8 cellular contexts compared by ENCODE assay signal in the genomic region with DNA sequence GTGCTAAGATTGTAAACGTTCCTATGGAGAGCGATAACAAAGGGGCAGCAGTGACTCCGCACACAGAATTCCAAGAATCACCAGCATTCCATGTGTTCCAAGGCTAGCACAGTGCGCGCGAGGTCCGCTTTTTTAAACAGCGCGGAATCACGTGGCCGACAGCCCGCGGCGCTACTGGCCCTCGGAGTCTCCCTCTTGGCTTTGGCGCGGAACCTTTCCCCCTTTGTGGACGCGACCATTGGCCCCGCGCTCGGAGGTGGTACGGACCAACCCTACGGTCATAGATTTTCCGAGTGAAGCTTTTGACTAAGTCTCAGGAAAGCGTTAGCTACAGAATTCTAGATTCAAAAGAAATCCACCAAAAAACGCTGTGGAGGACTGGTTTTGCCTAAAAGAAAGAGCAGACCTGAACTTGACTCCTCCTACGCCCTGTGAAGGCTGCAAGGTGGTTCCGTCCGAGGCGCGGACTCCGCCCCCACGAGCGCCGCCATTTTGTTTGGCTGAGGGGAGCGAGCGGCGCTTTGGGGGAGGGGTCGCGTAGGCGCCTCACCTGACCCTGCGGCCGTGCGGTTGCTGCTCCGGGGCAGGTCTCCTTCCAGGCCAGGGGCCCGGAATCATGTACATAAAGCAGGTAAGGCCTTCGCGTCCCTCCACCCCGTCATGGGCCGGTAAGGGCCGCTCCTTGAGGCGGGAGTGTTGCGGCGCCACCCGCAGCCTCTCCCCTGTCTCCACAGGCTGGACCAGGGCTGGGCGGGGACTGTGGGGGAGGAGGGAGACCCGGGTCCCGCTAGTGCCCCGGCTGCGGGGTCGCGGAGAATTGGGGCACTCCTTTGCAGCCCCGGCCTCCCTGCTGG. TPM values are rescaled to one million over a fixed set of nuclear protein-coding genes. Genes with fewer than 3 reads are reported as not detected.
DNase-seq lines count a peak whose midpoint lies in the region; ATAC-seq, FAIRE-seq and TF ChIP-seq lines count a peak whose summit lies in the region.

Gene SMC3, plus strand, starts transcription at position 495 of the 854 bp plus-strand sequence. Its CDS starts 122 bp downstream, at position 617.

- H3K4me1 ChIP-seq in A549: peaks cover 36% of the 10 kb centered on the region
- H3K4me1 ChIP-seq in breast epithelium: no peaks in the 10 kb centered on the region
- H3K4me1 ChIP-seq in skeletal muscle tissue (ENCODE audit: control insufficient read depth in 3 of 3, insufficient read depth in 3 of 3, low read length in 3 of 3): peaks cover 14 to 21% (median 19%) of the 10 kb centered on the region in 3 donors

- H3K9ac ChIP-seq in skeletal muscle tissue (ENCODE audit: low read depth in 1 of 3, low read length in 3 of 3): peak within 1 kb of the TSS; percentile 86 to 93 (median 91)

- peak within 1 kb of the TSS; percentile 79 for H3K4me2 ChIP-seq in A549

- intact Hi-C loops in breast epithelium (cut with DNase I; ENCODE audit: low total_unique reads): loop anchor here (10.0 kb wide), 1 partner anchor 263 kb away; the partner anchor contains the start of gene SMNDC1

- 2% methylated on average over 33 of the region's 64 CpGs for WGBS in A549 (ENCODE audit: missing lambda C conversion rate)

- CTCF ChIA-PET in A549 (lab: Yijun Ruan, JAX): interaction anchor here (1.0 to 1.6 kb wide), 4 partner anchors 9 to 260 kb away, joined by 3 read pairs; no protein-coding TSS in a partner anchor

- H3K9me3 ChIP-seq in A549 (no peaks in the 10 kb centered on the region), breast epithelium (no peaks in the 10 kb centered on the region), iPS-18c (ENCODE audit: control insufficient read depth, insufficient read depth, low read length) (no peaks in the 10 kb centered on the region), skeletal muscle tissue (ENCODE audit: control insufficient read depth in 3 of 3, low read length in 3 of 3) (no peaks in the 10 kb centered on the region)

- no peak for FAIRE-seq in A549 (lab: Jason Lieb, UNC)

- POLR2A ChIA-PET in A549 (lab: Yijun Ruan, JAX): interaction anchor here (1.3 kb wide), 1 partner anchor 33 kb away, joined by 4 read pairs; no protein-coding TSS in a partner anchor

- H3K27ac ChIP-seq in A549 (peak within 1 kb of the TSS; percentile 84 to 99), VCaP (peak within 1 kb of the TSS; percentile 96), breast epithelium (peak within 1 kb of the TSS; percentile 90 to 92), skeletal muscle tissue (ENCODE audit: low read depth, low read length) (peak within 1 kb of the TSS; percentile 88)

- TF ChIP-seq POLR2A in A549 (IDR thresholded peaks at IDR 0.05; ENCODE audit: low read length): peak; percentile 88
- TF ChIP-seq POLR2A in breast epithelium (IDR thresholded peaks at IDR 0.05): no peak

- peak within 1 kb of the TSS; percentile 88 for H3K4me3 ChIP-seq in A549
- H3K4me3 ChIP-seq in breast epithelium: peak within 1 kb of the TSS; percentile 90 to 99 (median 97)
- H3K4me3 ChIP-seq in iPS-18c (ENCODE audit: insufficient read depth, low read depth, low read length): peak within 1 kb of the TSS; percentile 93
- peak within 1 kb of the TSS; percentile 83 to 92 (median 90) for H3K4me3 ChIP-seq in skeletal muscle tissue (ENCODE audit: low read length in 3 of 3)

- H3K36me3 ChIP-seq in breast epithelium (no peaks in the 10 kb centered on the region), skeletal muscle tissue (ENCODE audit: control insufficient read depth in 3 of 3, insufficient read depth in 3 of 3, low read length in 3 of 3) (no peaks in the 10 kb centered on the region)

- peak; percentile 80 to 97 for DNase-seq in A549 (ENCODE audit: low read depth in 1 of 2, low spot score in 1 of 2)
- peak; percentile 91 for DNase-seq in NCI-H2171 treated with DMSO at 0.1 percent for 48 hours (lab: John Stamatoyannopoulos, UW)
- peak; percentile 81 to 86 for DNase-seq in breast epithelium (ENCODE audit: low spot score in 2 of 2)

- TF ChIP-seq RAD21 in A549 (conservative IDR thresholded peaks at IDR 0.05 in 1 of 2, IDR thresholded peaks at IDR 0.05 in 1 of 2): no peak

- no peak for TF ChIP-seq EP300 in A549 (IDR thresholded peaks at IDR 0.05)

- ATAC-seq in A549 (peak; percentile 92 to 94), GM18867 (IDR thresholded peaks at IDR 0.05; ENCODE audit: unreplicated experiment) (peak; percentile 88), HG03103 (IDR thresholded peaks at IDR 0.05; ENCODE audit: low read depth, unreplicated experiment) (peak; percentile 86)

- no peaks in the 10 kb centered on the region for H3K27me3 ChIP-seq in breast epithelium
- peaks cover 0 to 8% (median 7%) of the 10 kb centered on the region in 3 donors for H3K27me3 ChIP-seq in skeletal muscle tissue (ENCODE audit: control insufficient read depth in 3 of 3, insufficient read depth in 3 of 3, low read length in 3 of 3)

- TF ChIP-seq CTCF in A549 (IDR thresholded peaks at IDR 0.05) (no peak), VCaP (conservative IDR thresholded peaks at IDR 0.05) (no peak), breast epithelium (IDR thresholded peaks at IDR 0.05) (peak in 1 of 3 donors; percentile 17)

TF ChIP-seq in A549, 52 proteins besides CTCF, POLR2A, EP300 and RAD21 (continues in another document):
- peak; percentile 99 for TF ChIP-seq MAX (IDR thresholded peaks at IDR 0.05)
- no peak for TF ChIP-seq FOSL2 (IDR thresholded peaks at IDR 0.05)
- peak; percentile 45; the same call in 1 of the 2 replicates for TF ChIP-seq FOSL2 (CRISPR knock-in tag; IDR thresholded peaks at IDR 0.05)
- TF ChIP-seq, protein P1, sequence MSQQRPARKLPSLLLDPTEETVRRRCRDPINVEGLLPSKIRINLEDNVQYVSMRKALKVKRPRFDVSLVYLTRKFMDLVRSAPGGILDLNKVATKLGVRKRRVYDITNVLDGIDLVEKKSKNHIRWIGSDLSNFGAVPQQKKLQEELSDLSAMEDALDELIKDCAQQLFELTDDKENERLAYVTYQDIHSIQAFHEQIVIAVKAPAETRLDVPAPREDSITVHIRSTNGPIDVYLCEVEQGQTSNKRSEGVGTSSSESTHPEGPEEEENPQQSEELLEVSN (IDR thresholded peaks at IDR 0.05; ENCODE audit: borderline replicate concordance, low read depth): peak; percentile 97
- TF ChIP-seq PHF8 (IDR thresholded peaks at IDR 0.05; ENCODE audit: borderline replicate concordance, low read depth): peak; percentile 84; the same call in 1 of the 2 replicates
- peak; percentile 33; the same call in 1 of the 2 replicates for TF ChIP-seq HMGXB4 (CRISPR knock-in tag; IDR thresholded peaks at IDR 0.05; ENCODE audit: borderline replicate concordance)
- TF ChIP-seq, protein P2, sequence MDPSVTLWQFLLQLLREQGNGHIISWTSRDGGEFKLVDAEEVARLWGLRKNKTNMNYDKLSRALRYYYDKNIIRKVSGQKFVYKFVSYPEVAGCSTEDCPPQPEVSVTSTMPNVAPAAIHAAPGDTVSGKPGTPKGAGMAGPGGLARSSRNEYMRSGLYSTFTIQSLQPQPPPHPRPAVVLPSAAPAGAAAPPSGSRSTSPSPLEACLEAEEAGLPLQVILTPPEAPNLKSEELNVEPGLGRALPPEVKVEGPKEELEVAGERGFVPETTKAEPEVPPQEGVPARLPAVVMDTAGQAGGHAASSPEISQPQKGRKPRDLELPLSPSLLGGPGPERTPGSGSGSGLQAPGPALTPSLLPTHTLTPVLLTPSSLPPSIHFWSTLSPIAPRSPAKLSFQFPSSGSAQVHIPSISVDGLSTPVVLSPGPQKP (IDR thresholded peaks at IDR 0.05; ENCODE audit: low read depth, low read length): no peak
- peak; percentile 6 for TF ChIP-seq CHD2 (IDR thresholded peaks at IDR 0.05; ENCODE audit: low read length, partially characterized antibody)
- peak; percentile 82 for TF ChIP-seq GATA3 (IDR thresholded peaks at IDR 0.05; ENCODE audit: borderline replicate concordance)
- peak; percentile 90 for TF ChIP-seq MYC (IDR thresholded peaks at IDR 0.05; ENCODE audit: borderline replicate concordance, low read length)
- peak; percentile 75 to 83; a peak in 4 of 5 replicates for TF ChIP-seq JUN (IDR thresholded peaks at IDR 0.05)
- TF ChIP-seq, protein P3, sequence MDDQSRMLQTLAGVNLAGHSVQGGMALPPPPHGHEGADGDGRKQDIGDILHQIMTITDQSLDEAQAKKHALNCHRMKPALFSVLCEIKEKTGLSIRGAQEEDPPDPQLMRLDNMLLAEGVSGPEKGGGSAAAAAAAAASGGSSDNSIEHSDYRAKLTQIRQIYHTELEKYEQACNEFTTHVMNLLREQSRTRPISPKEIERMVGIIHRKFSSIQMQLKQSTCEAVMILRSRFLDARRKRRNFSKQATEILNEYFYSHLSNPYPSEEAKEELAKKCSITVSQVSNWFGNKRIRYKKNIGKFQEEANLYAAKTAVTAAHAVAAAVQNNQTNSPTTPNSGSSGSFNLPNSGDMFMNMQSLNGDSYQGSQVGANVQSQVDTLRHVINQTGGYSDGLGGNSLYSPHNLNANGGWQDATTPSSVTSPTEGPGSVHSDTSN (IDR thresholded peaks at IDR 0.05): peak; percentile 23; the same call in 1 of the 2 replicates
- TF ChIP-seq ZNF302 (CRISPR knock-in tag; IDR thresholded peaks at IDR 0.05): no peak

RNA-seq across cellular contexts. Expression of gene SMC3, which starts in this region (rescaled TPM):
- polyA plus RNA-seq in A549 (2011; rRNA removed) (39.2 and 59.5 TPM in 2 replicates), A549 (2017; fragmentation: RNase III; extraction: RNeasy Plus Mini Kit Qiagen cat#74134 plus additional on column Dnase treatment) (60.0 to 60.7 TPM (median 60.5 TPM) in 3 replicates)
- polyA plus RNA-seq in A549 (2012; cell fraction: cytosol; rRNA removed): 11.2 and 14.2 TPM in 2 replicates
- polyA plus RNA-seq in A549 (2012; cell fraction: nucleus; rRNA removed): 6.6 and 9.9 TPM in 2 replicates
- 9.1 and 10.0 TPM in 2 replicates for polyA minus RNA-seq in A549 (2011; rRNA and poly(A)+ RNA removed)
- total RNA-seq in breast epithelium (10 to 100 TPM; 26.6 to 37.8 (median 37.0) TPM), skeletal muscle tissue (18.3 TPM)

Comparison
In these comparisons a context has a peak if more than half of its experiments do, and no peak if none do; other contexts are left out.
1. Peak in every context shown above with its lines: DNase-seq, ATAC-seq, H3K4me3 ChIP-seq and H3K27ac ChIP-seq.